11 cellular contexts compared by ENCODE assay signal in the genomic region with DNA sequence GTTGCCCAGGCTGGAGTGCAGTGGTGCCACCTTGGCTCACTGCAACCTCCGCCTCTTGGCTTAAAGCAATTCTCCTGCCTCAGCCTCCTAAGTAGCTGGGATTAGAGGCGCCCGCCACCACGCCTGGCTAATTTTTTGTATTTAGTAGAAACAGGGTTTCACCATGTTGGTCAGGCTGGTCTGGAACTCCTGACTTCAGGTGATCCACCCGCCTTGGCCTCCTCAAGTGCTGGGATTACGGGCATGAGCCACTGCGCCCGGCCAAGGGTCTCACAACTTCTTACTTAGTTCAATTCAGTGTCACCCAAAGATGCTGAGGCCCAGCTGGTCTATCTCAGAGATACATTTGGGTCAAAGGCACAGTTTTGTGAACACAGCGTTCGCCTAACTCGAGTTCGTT. TPM values are rescaled to one million over a fixed set of nuclear protein-coding genes. Genes with fewer than 3 reads are reported as not detected.
A peak's percentile ranks its signal among the peaks of the same experiment; 100 is the strongest.
DNase-seq lines count a peak whose midpoint lies in the region; ATAC-seq, FAIRE-seq and TF ChIP-seq lines count a peak whose summit lies in the region.
"Not testable (repeated sequence)": the region's sequence is repeated elsewhere in the genome, so short reads cannot be mapped to it uniquely, and the experiment has no call there.
"Had no signal": no experiment of that assay in that cellular context is flagged by ENCODE, and none has a peak within 500 bp of the region (broad histone marks: within the 10 kb centered on the region; RNA-seq: fewer than 3 reads in every experiment).

No MANE protein-coding gene starts in this region.

- CTCF ChIA-PET in K562 (lab: Yijun Ruan, JAX; ENCODE audit: low intra/inter-chr PET ratio) = not testable (repeated sequence)

- not testable (repeated sequence) for H3K9ac ChIP-seq in BLaER1 treated with 17β-estradiol and CSF1 and Interleukin-3, amounts not matched to agents 10 nM and 100 nM; K562 (ENCODE audit: insufficient read depth in 1 of 2, low read depth in 2 of 2, low read length in 2 of 2)

- H3K27ac ChIP-seq in BLaER1 treated with 17β-estradiol and CSF1 and Interleukin-3, amounts not matched to agents 10 nM and 100 nM; K562 (ENCODE audit: extremely low read depth, low read depth, low read length); right lobe of liver: not testable (repeated sequence)

- H2AFZ ChIP-seq in K562 (ENCODE audit: low read depth, low read length) = 0 out of 2 replicates have a peak overlapping the region, but pooled peaks have one; percentile 16

- H4K20me1 ChIP-seq in BLaER1 treated with 17β-estradiol and CSF1 and Interleukin-3, amounts not matched to agents 10 nM and 100 nM; K562 (replicated peaks; ENCODE audit: control insufficient read depth, insufficient read depth, low read length): not testable (repeated sequence)

- peaks cover 19 to 52% (median 47%) of the 10 kb centered on the region in 10 experiments; a peak in 19 of 20 replicates for H3K4me1 ChIP-seq in BLaER1 treated with 17β-estradiol and CSF1 and Interleukin-3, amounts not matched to agents 10 nM and 100 nM
- peaks cover 4 to 32% of the 10 kb centered on the region in 2 experiments; a peak in 4 of 5 replicates for H3K4me1 ChIP-seq in K562 (replicated peaks in 1 of 2; ENCODE audit: control insufficient read depth in 2 of 2, insufficient read depth in 2 of 2, low read length in 2 of 2)
- H3K4me1 ChIP-seq in right lobe of liver = not testable (repeated sequence)

- in situ Hi-C loops in K562 (cut with MboI) = not testable (repeated sequence)

- 45% methylated on average over 9 of the region's 12 CpGs for WGBS in K562 (ENCODE audit: insufficient coverage, low coverage, missing lambda C conversion rate)
- no CpG with 5 or more reads among the region's 12 CpGs for WGBS in right lobe of liver (ENCODE audit: insufficient coverage, low coverage, low lambda C conversion rate, missing lambda C conversion rate)

- not testable (repeated sequence) for TF ChIP-seq RAD21 in K562 (CRISPR knock-in tag; conservative IDR thresholded peaks at IDR 0.05 in 1 of 2, IDR thresholded peaks at IDR 0.05 in 1 of 2)

- not testable (repeated sequence) for ATAC-seq in K562; Right ventricle myocardium superior (ENCODE audit: poor library complexity); right lobe of liver

- DNase-seq in K562 (ENCODE audit: extremely low read depth in 1 of 4, low spot score in 3 of 4) = not testable (repeated sequence)
- DNase-seq in Right ventricle myocardium superior (peak; percentile 17), right lobe of liver (peak in 2 of 3 donors; percentile 5 to 33), posterior vena cava (ENCODE audit: low spot score) (peak; percentile 41)

- POLR2A ChIA-PET in K562 (lab: Yijun Ruan, JAX) = interaction anchor here (1.0 kb wide), 1 partner anchor 258 kb away, joined by 3 read pairs; no protein-coding TSS in a partner anchor

- not testable (repeated sequence) for TF ChIP-seq CTCF in K562 (IDR thresholded peaks at IDR 0.05 in 2 of 3, conservative IDR thresholded peaks at IDR 0.05 in 1 of 3; ENCODE audit: insufficient read depth in 2 of 3, low read depth in 1 of 3, low read length in 3 of 3); right lobe of liver (IDR thresholded peaks at IDR 0.05)

- H3K4me2 ChIP-seq in BLaER1 treated with 17β-estradiol and CSF1 and Interleukin-3, amounts not matched to agents 10 nM and 100 nM = peak overlapping the region in 8 of 11 experiments; percentile 72 to 85 (median 78); a peak in 16 of 22 replicates
- not testable (repeated sequence) for H3K4me2 ChIP-seq in K562 (ENCODE audit: insufficient read depth, low read length)

- peaks cover 11 to 30% (median 24%) of the 10 kb centered on the region in 11 experiments for H3K9me3 ChIP-seq in BLaER1 treated with 17β-estradiol and CSF1 and Interleukin-3, amounts not matched to agents 10 nM and 100 nM (replicated peaks in 1 of 11)
- H3K9me3 ChIP-seq in K562 (replicated peaks; ENCODE audit: control insufficient read depth, insufficient read depth, low read depth, low read length); right lobe of liver: not testable (repeated sequence)

- H3K4me3 ChIP-seq in BLaER1 treated with 17β-estradiol and CSF1 and Interleukin-3, amounts not matched to agents 10 nM and 100 nM; K562; right lobe of liver: not testable (repeated sequence)

- not testable (repeated sequence) for TF ChIP-seq POLR2A in K562 (conservative IDR thresholded peaks at IDR 0.05); right lobe of liver (IDR thresholded peaks at IDR 0.05)

- TF ChIP-seq EP300 in K562 (IDR thresholded peaks at IDR 0.05; ENCODE audit: low read length) = not testable (repeated sequence)

- not testable (repeated sequence) for H3K36me3 ChIP-seq in BLaER1 treated with 17β-estradiol and CSF1 and Interleukin-3, amounts not matched to agents 10 nM and 100 nM; K562 (ENCODE audit: control insufficient read depth, insufficient read depth, low read length); right lobe of liver

- not testable (repeated sequence) for H3K27me3 ChIP-seq in BLaER1 treated with 17β-estradiol and CSF1 and Interleukin-3, amounts not matched to agents 10 nM and 100 nM; right lobe of liver
- H3K27me3 ChIP-seq in K562 (ENCODE audit: control insufficient read depth in 2 of 2, insufficient read depth in 2 of 2, low read length in 2 of 2) = peaks cover 0 to 12% of the 10 kb centered on the region in 2 experiments; a peak in 4 of 5 replicates

- not testable (repeated sequence) for FAIRE-seq in K562 (lab: Jason Lieb, UNC)

- H3K79me2 ChIP-seq in K562 (ENCODE audit: control insufficient read depth, insufficient read depth, low read length) = not testable (repeated sequence)

- intact Hi-C loops in K562 (cut with micrococcal nuclease); Right ventricle myocardium superior (cut with DNase I); right lobe of liver (cut with DNase I); posterior vena cava (cut with DNase I): not testable (repeated sequence)

- H3K9me1 ChIP-seq in K562 (ENCODE audit: control insufficient read depth, insufficient read depth, low read length) = not testable (repeated sequence)

- BruUV-seq in K562 (replicated peaks; lab: Mats Ljungman, UMichigan) = not testable (repeated sequence)

RNA-seq across cellular contexts. Expression of a gene that starts 15.6 kb away (rescaled TPM):
- total RNA-seq in K562 (2011; cell fraction: chromatin; rRNA removed; ENCODE audit: low replicate concordance) = 0.30 TPM in 1 of 2 replicates, not detected in the other
- total RNA-seq in K562 (2011; cell fraction: nucleolus; rRNA removed) = 0.26 and 0.33 TPM in 2 replicates
- total RNA-seq in K562 (2011; cell fraction: nucleoplasm; rRNA removed) = 0.07 TPM in 1 of 2 replicates, not detected in the other
- total RNA-seq in K562 (2014; rRNA removed) (0.04 and 0.09 TPM in 2 replicates), K562 (2014; rRNA removed; fragmentation: Illumina TruSeq; extraction: Trizol) (not detected in 2 replicates), K562 (2015; rRNA removed; fragmentation: Illumina TruSeq; extraction: Trizol) (0.04 TPM in 2 replicates), K562 (2021) (0.04 and 0.09 TPM in 2 replicates), Right ventricle myocardium superior (not detected), right lobe of liver (1 to 10 TPM in 1 of 6 experiments, under 1 TPM in 5; 0.11 to 1.1 (median 0.50) TPM), posterior vena cava (1 to 10 TPM in 1 of 2 donors, under 1 TPM in 1; 0.24 to 3.0 TPM)
- polyA plus RNA-seq in K562 (2011; rRNA removed) (0.04 and 0.07 TPM in 2 replicates), K562 (2014; fragmentation: Illumina TruSeq; extraction: Trizol) (0.03 and 0.08 TPM in 2 replicates), K562 (2014; fragmentation: Nextera tagmentation; extraction: Ambion mirVana) (not detected), K562 (2014; rRNA removed) (0.05 TPM in 1 of 2 replicates, not detected in the other)
- polyA plus RNA-seq in K562 (2011; cell fraction: cytosol; rRNA removed) = 0.13 and 0.30 TPM in 2 replicates
- 0.28 and 0.55 TPM in 2 replicates for polyA plus RNA-seq in K562 (2011; cell fraction: nucleus; rRNA removed)
- 0.06 and 0.10 TPM in 2 replicates for polyA plus RNA-seq in K562 (2012)
- not detected in 2 replicates for polyA minus RNA-seq in K562 (2011; rRNA and poly(A)+ RNA removed)
- polyA minus RNA-seq in K562 (2011; cell fraction: cytosol; rRNA and poly(A)+ RNA removed) = not detected in 2 replicates
- 0.44 and 0.94 TPM in 2 replicates for polyA minus RNA-seq in K562 (2011; cell fraction: nucleus; rRNA and poly(A)+ RNA removed)
- total RNA-seq: A172, H4 had no signal
- polyA plus RNA-seq: CD4-positive, alpha-beta memory T cell had no signal

RNA-seq across cellular contexts. Expression of a gene that starts 22.8 kb away (rescaled TPM):
- 0.21 TPM in 1 of 2 replicates, not detected in the other for total RNA-seq in K562 (2011; cell fraction: chromatin; rRNA removed; ENCODE audit: low replicate concordance)
- total RNA-seq in K562 (2011; cell fraction: nucleolus; rRNA removed) = 0.53 and 0.67 TPM in 2 replicates
- total RNA-seq in K562 (2011; cell fraction: nucleoplasm; rRNA removed) = 0.07 TPM in 1 of 2 replicates, not detected in the other
- total RNA-seq in K562 (2014; rRNA removed) = not detected in 2 replicates
- total RNA-seq in K562 (2014; rRNA removed; fragmentation: Illumina TruSeq; extraction: Trizol) = not detected in 2 replicates
- total RNA-seq in K562 (2015; rRNA removed; fragmentation: Illumina TruSeq; extraction: Trizol) = not detected in 2 replicates
- 0.04 TPM in 1 of 2 replicates, not detected in the other for total RNA-seq in K562 (2021)
- 0.03 TPM in 1 of 2 replicates, not detected in the other for polyA plus RNA-seq in K562 (2011; rRNA removed)
- polyA plus RNA-seq in K562 (2011; cell fraction: cytosol; rRNA removed) = 0.09 TPM in 1 of 2 replicates, not detected in the other
- polyA plus RNA-seq in K562 (2011; cell fraction: nucleus; rRNA removed) = 0.07 and 0.09 TPM in 2 replicates
- 0.03 and 0.06 TPM in 2 replicates for polyA plus RNA-seq in K562 (2012)
- polyA plus RNA-seq in K562 (2014; fragmentation: Illumina TruSeq; extraction: Trizol) = not detected in 2 replicates
- not detected for polyA plus RNA-seq in K562 (2014; fragmentation: Nextera tagmentation; extraction: Ambion mirVana)
- not detected in 2 replicates for polyA plus RNA-seq in K562 (2014; rRNA removed)
- polyA minus RNA-seq in K562 (2011; rRNA and poly(A)+ RNA removed) = not detected in 2 replicates
- not detected in 2 replicates for polyA minus RNA-seq in K562 (2011; cell fraction: cytosol; rRNA and poly(A)+ RNA removed)
- 0.11 and 0.13 TPM in 2 replicates for polyA minus RNA-seq in K562 (2011; cell fraction: nucleus; rRNA and poly(A)+ RNA removed)
- total RNA-seq in Right ventricle myocardium superior = 20.0 TPM
- total RNA-seq in right lobe of liver = under 1 TPM in 4 of 6 experiments, not detected in 2; 0.04 to 0.19 (median 0.11) TPM
- total RNA-seq in posterior vena cava = 10 to 100 TPM in 1 of 2 donors, 1 to 10 TPM in 1; 9.6 to 10.7 TPM
- total RNA-seq: A673; CD4-positive, alpha-beta memory T cell; H4; H9 had no signal
- polyA plus RNA-seq: CD4-positive, alpha-beta memory T cell; GM23338 had no signal

RNA-seq across cellular contexts. Expression of a gene that starts 43.1 kb away (rescaled TPM):
- total RNA-seq in K562 (2011; cell fraction: chromatin; rRNA removed; ENCODE audit: low replicate concordance) = 6.9 and 19.3 TPM in 2 replicates
- 14.7 and 17.0 TPM in 2 replicates for total RNA-seq in K562 (2011; cell fraction: nucleolus; rRNA removed)
- 9.9 and 10.2 TPM in 2 replicates for total RNA-seq in K562 (2011; cell fraction: nucleoplasm; rRNA removed)
- total RNA-seq in K562 (2014; rRNA removed) = 4.1 and 5.8 TPM in 2 replicates
- total RNA-seq in K562 (2014; rRNA removed; fragmentation: Illumina TruSeq; extraction: Trizol) = 2.5 and 3.7 TPM in 2 replicates
- 1.0 and 1.1 TPM in 2 replicates for total RNA-seq in K562 (2015; rRNA removed; fragmentation: Illumina TruSeq; extraction: Trizol)
- total RNA-seq in K562 (2021) = 6.5 and 6.7 TPM in 2 replicates
- polyA plus RNA-seq in K562 (2011; rRNA removed) = 2.5 and 3.1 TPM in 2 replicates
- polyA plus RNA-seq in K562 (2011; cell fraction: cytosol; rRNA removed) = 2.4 and 5.0 TPM in 2 replicates
- polyA plus RNA-seq in K562 (2011; cell fraction: nucleus; rRNA removed) = 7.7 and 15.1 TPM in 2 replicates
- polyA plus RNA-seq in K562 (2012) = 2.7 and 20.8 TPM in 2 replicates
- 5.2 and 5.4 TPM in 2 replicates for polyA plus RNA-seq in K562 (2014; fragmentation: Illumina TruSeq; extraction: Trizol)
- polyA plus RNA-seq in K562 (2014; fragmentation: Nextera tagmentation; extraction: Ambion mirVana) = 1 to 10 TPM in 1 of 2 experiments, under 1 TPM in 1; 0.55 to 1.1 TPM
- polyA plus RNA-seq in K562 (2014; rRNA removed) = 7.1 and 8.2 TPM in 2 replicates
- polyA minus RNA-seq in K562 (2011; rRNA and poly(A)+ RNA removed) = 0.18 and 0.35 TPM in 2 replicates
- 1.0 TPM in 1 of 2 replicates, not detected in the other for polyA minus RNA-seq in K562 (2011; cell fraction: cytosol; rRNA and poly(A)+ RNA removed)
- 1.9 and 3.0 TPM in 2 replicates for polyA minus RNA-seq in K562 (2011; cell fraction: nucleus; rRNA and poly(A)+ RNA removed)
- not detected for total RNA-seq in Right ventricle myocardium superior
- total RNA-seq in right lobe of liver = 1 to 10 TPM in 1 of 6 experiments, under 1 TPM in 2, not detected in 3; 0.27 to 1.4 (median 0.31) TPM
- 1 to 10 TPM in 1 of 2 donors, under 1 TPM in 1; 0.79 to 2.3 TPM for total RNA-seq in posterior vena cava
- total RNA-seq: CD4-positive, alpha-beta memory T cell had no signal
- polyA plus RNA-seq: CD4-positive, alpha-beta memory T cell had no signal

RNA-seq across cellular contexts. Expression of a gene that starts 54.9 kb away (rescaled TPM):
- total RNA-seq in K562 (2011; cell fraction: chromatin; rRNA removed; ENCODE audit: low replicate concordance) = 81.0 and 87.4 TPM in 2 replicates
- total RNA-seq in K562 (2011; cell fraction: nucleolus; rRNA removed) = 56.5 and 64.7 TPM in 2 replicates
- 82.6 and 125 TPM in 2 replicates for total RNA-seq in K562 (2011; cell fraction: nucleoplasm; rRNA removed)
- total RNA-seq in K562 (2014; rRNA removed) (22.3 and 32.0 TPM in 2 replicates), K562 (2014; rRNA removed; fragmentation: Illumina TruSeq; extraction: Trizol) (18.7 and 21.1 TPM in 2 replicates), K562 (2015; rRNA removed; fragmentation: Illumina TruSeq; extraction: Trizol) (18.6 TPM in 2 replicates), K562 (2021) (32.2 and 38.2 TPM in 2 replicates), Right ventricle myocardium superior (8.6 TPM), right lobe of liver (10 to 100 TPM; 24.4 to 54.2 (median 35.9) TPM), posterior vena cava (10 to 100 TPM in 1 of 2 donors, 1 to 10 TPM in 1; 8.6 to 11.5 TPM)
- polyA plus RNA-seq in K562 (2011; rRNA removed) (15.6 and 17.1 TPM in 2 replicates), K562 (2014; fragmentation: Illumina TruSeq; extraction: Trizol) (20.8 and 26.7 TPM in 2 replicates), K562 (2014; fragmentation: Nextera tagmentation; extraction: Ambion mirVana) (1 to 10 TPM; 2.6 to 4.1 TPM), K562 (2014; rRNA removed) (23.9 and 27.4 TPM in 2 replicates)
- 14.7 and 24.8 TPM in 2 replicates for polyA plus RNA-seq in K562 (2011; cell fraction: cytosol; rRNA removed)
- polyA plus RNA-seq in K562 (2011; cell fraction: nucleus; rRNA removed) = 41.4 and 66.7 TPM in 2 replicates
- polyA plus RNA-seq in K562 (2012) = 22.6 and 23.3 TPM in 2 replicates
- polyA minus RNA-seq in K562 (2011; rRNA and poly(A)+ RNA removed) = 15.6 and 16.8 TPM in 2 replicates
- 15.5 and 16.5 TPM in 2 replicates for polyA minus RNA-seq in K562 (2011; cell fraction: cytosol; rRNA and poly(A)+ RNA removed)
- 26.5 and 33.8 TPM in 2 replicates for polyA minus RNA-seq in K562 (2011; cell fraction: nucleus; rRNA and poly(A)+ RNA removed)

Comparison
In these comparisons a context has a peak if more than half of its experiments do, and no peak if none do; other contexts are left out.
1. RNA of a gene that starts 22.8 kb away (total RNA-seq): 20.0 TPM in Right ventricle myocardium superior (single experiment) and 9.6 to 10.7 TPM in posterior vena cava; 0.04 to 0.19 TPM in right lobe of liver and 0.04 to 0.67 TPM in K562; every median in the first group is over 4 times any median in the second.